9 cellular contexts compared by ENCODE assay signal in genomic region chr3:148990211-148990610, GRCh38. TPM values are rescaled to one million over a fixed set of nuclear protein-coding genes. Genes with fewer than 3 reads are reported as not detected.
A peak's percentile ranks its signal among the peaks of the same experiment; 100 is the strongest.
DNase-seq lines count a peak whose midpoint lies in the region; ATAC-seq, FAIRE-seq and TF ChIP-seq lines count a peak whose summit lies in the region.
"Had no signal": no experiment of that assay in that cellular context is flagged by ENCODE, and none has a peak within 500 bp of the region (broad histone marks: within the 10 kb centered on the region; RNA-seq: fewer than 3 reads in every experiment).

No MANE protein-coding gene starts in this region.

- H3K9me3 ChIP-seq in OCI-LY7 (ENCODE audit: low read length) (no peaks in the 10 kb centered on the region), neuronal stem cell (replicated peaks in 1 of 2; ENCODE audit: control insufficient read depth in 2 of 2, insufficient read depth in 1 of 2, low read depth in 1 of 2, low read length in 2 of 2) (no peaks in the 10 kb centered on the region)
- H3K9me3 ChIP-seq: SJSA1 had no signal

- H3F3A ChIP-seq in GM23338 (replicated peaks; ENCODE audit: low read depth): no peaks in the 10 kb centered on the region

- H3K4me2 ChIP-seq in GM23338 (no peak overlapping the region), OCI-LY7 (ENCODE audit: low read length) (peak overlapping the region; percentile 82), neuronal stem cell (ENCODE audit: insufficient read depth, low read length, poor library complexity, severe bottlenecking) (no peak overlapping the region)

- no peak overlapping the region for H3K27ac ChIP-seq in GM23338 (ENCODE audit: low read depth)
- no peak overlapping the region for H3K27ac ChIP-seq in OCI-LY7 (ENCODE audit: low read depth, low read length, poor library complexity, severe bottlenecking)
- no peak overlapping the region for H3K27ac ChIP-seq in neuronal stem cell (replicated peaks; ENCODE audit: low read length)

- H3K9me3 Mint-ChIP-seq in GM23338 (peaks cover 3% of the 10 kb centered on the region; the same call in 2 of the 3 replicates), nephron (no peaks in the 10 kb centered on the region)

- peaks cover 14% of the 10 kb centered on the region for H3K27me3 Mint-ChIP-seq in GM23338 (ENCODE audit: insufficient read depth, low read depth, poor library complexity)
- peaks cover 7% of the 10 kb centered on the region for H3K27me3 Mint-ChIP-seq in nephron (ENCODE audit: low read depth)

- H3K27ac Mint-ChIP-seq in GM23338: no peak overlapping the region
- peak overlapping the region; percentile 38 to 82 (median 65) for H3K27ac Mint-ChIP-seq in nephron

- H3K79me2 ChIP-seq in GM23338 (replicated peaks; ENCODE audit: insufficient read depth) (peaks cover 8% of the 10 kb centered on the region; the same call in 1 of the 2 replicates), OCI-LY7 (ENCODE audit: insufficient read depth, low read depth, low read length) (peaks cover 4% of the 10 kb centered on the region; the same call in 1 of the 2 replicates)

- no peak overlapping the region for H2BK12ac ChIP-seq in neuronal stem cell (ENCODE audit: low read length)

- TF ChIP-seq CTCF in GM23338 (conservative IDR thresholded peaks at IDR 0.05; ENCODE audit: low read depth in 2 of 2) (no peak), OCI-LY7 (conservative IDR thresholded peaks at IDR 0.05; ENCODE audit: low read length) (no peak), nephron (IDR thresholded peaks at IDR 0.05; ENCODE audit: unreplicated experiment in 3 of 3) (no peak), D721Med (IDR thresholded peaks at IDR 0.05; ENCODE audit: insufficient read depth, missing control alignments) (no peak)

- H3K4ac ChIP-seq in neuronal stem cell (ENCODE audit: low read length): no peak overlapping the region

- intact Hi-C loops in OCI-LY7 (cut with micrococcal nuclease; ENCODE audit: unreplicated experiment): loop anchor here (2.0 to 5.0 kb wide), 4 partner anchors 97 to 1417 kb away; partner anchors contain the start of genes HLTF, HPS3, RNF13 and TSC22D2

- H2BK120ac ChIP-seq in neuronal stem cell (ENCODE audit: low read depth, low read length): no peak overlapping the region

- TSS peak; percentile 46 for BruUV-seq in OCI-LY7 (replicated peaks; lab: Mats Ljungman, UMichigan)

- no CpG with 5 or more reads among the region's 4 CpGs for WGBS in neuronal stem cell (ENCODE audit: extremely low coverage in 2 of 2, insufficient read length in 2 of 2, insufficient replicate concordance in 1 of 2), 2 donors

- no peaks in the 10 kb centered on the region for H3K79me1 ChIP-seq in neuronal stem cell (ENCODE audit: low read depth, low read length)

- H3K4me3 Mint-ChIP-seq in GM23338 (peak overlapping the region; percentile 74; the same call in 2 of the 3 replicates), nephron (peak overlapping the region; percentile 79 to 89 (median 86))

- ATAC-seq in GM18498 (IDR thresholded peaks at IDR 0.05; ENCODE audit: unreplicated experiment) (peak; percentile 12), GM23338 (no peak)

- H3K4me1 Mint-ChIP-seq in GM23338 (peaks cover 32% of the 10 kb centered on the region), nephron (peaks cover 24% of the 10 kb centered on the region)

- DNase-seq in GM23338 (ENCODE audit: low spot score) (no peak), OCI-LY7 (ENCODE audit: low spot score) (peak; percentile 5), D721Med (ENCODE audit: insufficient read length, low spot score) (no peak), hepatic stellate cell (ENCODE audit: low spot score) (no peak), neuronal stem cell (ENCODE audit: low spot score) (no peak), NCI-H446 (lab: John Stamatoyannopoulos, UW) (no peak)

- CTCF ChIA-PET in OCI-LY7 (lab: Charles Lee; ENCODE audit: unreplicated experiment): no interaction called here

- peaks cover 6% of the 10 kb centered on the region; the same call in 1 of the 2 replicates for H3K27me3 ChIP-seq in GM23338 (ENCODE audit: insufficient read depth)
- H3K27me3 ChIP-seq in neuronal stem cell (ENCODE audit: control insufficient read depth in 3 of 3, insufficient read depth in 3 of 3, low read depth in 1 of 3, low read length in 3 of 3): peaks cover 0 to 25% (median 3%) of the 10 kb centered on the region in 3 experiments
- H3K27me3 ChIP-seq: SJSA1 had no signal

- no peak overlapping the region for H2AK5ac ChIP-seq in neuronal stem cell (ENCODE audit: low read depth, low read length)

- peak overlapping the region; percentile 81; the same call in 1 of the 2 replicates for H3K4me3 ChIP-seq in GM23338
- peak overlapping the region; percentile 81 for H3K4me3 ChIP-seq in OCI-LY7 (ENCODE audit: low read depth, low read length, poor library complexity, severe bottlenecking)
- H3K4me3 ChIP-seq in neuronal stem cell (ENCODE audit: low read length in 2 of 2): no peak overlapping the region

- no peak overlapping the region for H2BK5ac ChIP-seq in neuronal stem cell (ENCODE audit: low read length)

- no peaks in the 10 kb centered on the region for H3K36me3 ChIP-seq in GM23338 (ENCODE audit: insufficient read depth)
- H3K36me3 ChIP-seq in OCI-LY7 (ENCODE audit: insufficient read depth, low read length): peaks cover 14% of the 10 kb centered on the region; the same call in 1 of the 2 replicates
- no peaks in the 10 kb centered on the region for H3K36me3 ChIP-seq in neuronal stem cell (replicated peaks in 1 of 2; ENCODE audit: control insufficient read depth in 2 of 2, insufficient read depth in 2 of 2, low read length in 2 of 2)

- no peak overlapping the region for H4K91ac ChIP-seq in neuronal stem cell (ENCODE audit: low read depth, low read length, poor library complexity)

- H3K36me3 Mint-ChIP-seq in GM23338 (ENCODE audit: low read depth) (peaks cover 10% of the 10 kb centered on the region; the same call in 1 of the 3 replicates), nephron (ENCODE audit: low read depth) (no peaks in the 10 kb centered on the region)

- no peak overlapping the region for H2AFZ ChIP-seq in GM23338
- peak overlapping the region; percentile 100 for H2AFZ ChIP-seq in OCI-LY7 (ENCODE audit: low read length)
- no peak overlapping the region for H2AFZ ChIP-seq in neuronal stem cell (ENCODE audit: low read length)

- H3K18ac ChIP-seq in neuronal stem cell (ENCODE audit: low read length): no peak overlapping the region

- no peak overlapping the region for H3K14ac ChIP-seq in neuronal stem cell (ENCODE audit: low read length)

- no peak overlapping the region for H3K23ac ChIP-seq in neuronal stem cell (ENCODE audit: low read depth, low read length, poor library complexity)

- no peaks in the 10 kb centered on the region for H3K9me2 ChIP-seq in GM23338 (ENCODE audit: insufficient read depth)
- H3K9me2 ChIP-seq in OCI-LY7 (ENCODE audit: insufficient read depth, low read length): no peaks in the 10 kb centered on the region

- no peak overlapping the region for H3K9ac ChIP-seq in neuronal stem cell (ENCODE audit: low read depth, low read length, poor library complexity)

- no peak for FAIRE-seq in D721Med (lab: Jason Lieb, UNC)

- POLR2A ChIA-PET in OCI-LY7 (lab: Charles Lee): interaction anchor here (0.5 to 2.1 kb wide), 16 partner anchors 10 to 706 kb away, joined by 3 to 8 read pairs (median 3); no protein-coding TSS in a partner anchor

- H3K4me1 ChIP-seq in GM23338 (ENCODE audit: insufficient read depth): peaks cover 24% of the 10 kb centered on the region; the same call in 1 of the 2 replicates
- peaks cover 20% of the 10 kb centered on the region for H3K4me1 ChIP-seq in OCI-LY7 (ENCODE audit: insufficient read depth, low read length, poor library complexity, severe bottlenecking)
- no peaks in the 10 kb centered on the region for H3K4me1 ChIP-seq in neuronal stem cell (ENCODE audit: control insufficient read depth in 2 of 2, insufficient read depth in 1 of 2, low read depth in 1 of 2, low read length in 2 of 2)

- H2BK15ac ChIP-seq in neuronal stem cell (ENCODE audit: low read length): no peak overlapping the region

- H4K8ac ChIP-seq in neuronal stem cell (ENCODE audit: low read depth, low read length): no peak overlapping the region

- H4K20me1 ChIP-seq in GM23338 (replicated peaks; ENCODE audit: insufficient read depth) (no peaks in the 10 kb centered on the region), OCI-LY7 (ENCODE audit: insufficient read depth, low read length) (no peaks in the 10 kb centered on the region)

TF ChIP-seq in GM23338, 12 proteins besides CTCF, POLR2A, EP300 and RAD21 (continues in another document):
- TF ChIP-seq REST (IDR thresholded peaks at IDR 0.05; ENCODE audit: unreplicated experiment): no peak
- TF ChIP-seq EZH2 (IDR thresholded peaks at IDR 0.05; ENCODE audit: low read depth, unreplicated experiment): no peak

RNA-seq across cellular contexts. Expression of gene GYG1, which starts 1.1 kb away (rescaled TPM):
- 40.9 and 45.6 TPM in 2 replicates for total RNA-seq in GM23338 (2014; rRNA removed; shearing (Covaris generic))
- polyA plus RNA-seq in GM23338 (2016; fragmentation: Nextera tagmentation; extraction: Ambion mirVana): 30.4 and 33.2 TPM in 2 replicates
- total RNA-seq in OCI-LY7 (2014; rRNA removed; shearing (Covaris generic)): 9.6 and 11.5 TPM in 2 replicates
- total RNA-seq in OCI-LY7 (2022): 53.6 and 54.5 TPM in 2 replicates
- polyA plus RNA-seq in neuronal stem cell (2013, experiment 1 of 2): 20.6 TPM
- 19.6 TPM for polyA plus RNA-seq in neuronal stem cell (2013, experiment 2 of 2)

Comparison
In these comparisons a context has a peak if more than half of its experiments do, and no peak if none do; other contexts are left out.
1. H3K4me3 ChIP-seq: peak in GM23338 (single experiment) and OCI-LY7 (single experiment); none in neuronal stem cell (0 of 2).